16 cellular contexts compared by ENCODE assay signal in genomic region chr16:9114842-9115241, GRCh38. TPM values are rescaled to one million over a fixed set of nuclear protein-coding genes. Genes with fewer than 3 reads are reported as not detected.
DNase-seq lines count a peak whose midpoint lies in the region; FAIRE-seq and TF ChIP-seq lines count a peak whose summit lies in the region.
"Had no signal": no experiment of that assay in that cellular context is flagged by ENCODE, and none has a peak within 500 bp of the region (broad histone marks: within the 10 kb centered on the region; RNA-seq: fewer than 3 reads in every experiment).

No MANE protein-coding gene starts in this region.

- H3K4me2 ChIP-seq in PC-9 (peak overlapping the region; percentile 73), mammary epithelial cell (ENCODE audit: insufficient read depth, low read depth, low read length) (no peak overlapping the region)

- H3K9ac ChIP-seq in mammary epithelial cell (ENCODE audit: insufficient read depth, low read length) = no peak overlapping the region

- H3K27ac Mint-ChIP-seq in CD8-positive, alpha-beta memory T cell = peak overlapping the region; percentile 47 to 88 (median 80)
- H3K27ac Mint-ChIP-seq in mesothelial cell of epicardium = peak overlapping the region; percentile 62

- no peaks in the 10 kb centered on the region for H3K9me3 ChIP-seq in CD8-positive, alpha-beta memory T cell (ENCODE audit: low read length)
- no peaks in the 10 kb centered on the region for H3K9me3 ChIP-seq in PC-9 (ENCODE audit: insufficient read depth, low read depth)
- no peaks in the 10 kb centered on the region for H3K9me3 ChIP-seq in mammary epithelial cell (replicated peaks; ENCODE audit: insufficient read depth, low read length)
- H3K9me3 ChIP-seq: Peyer's patch had no signal

- no peaks in the 10 kb centered on the region for H3K9me2 ChIP-seq in PC-9 (ENCODE audit: insufficient read depth)

- H3K27ac ChIP-seq in CD8-positive, alpha-beta memory T cell (ENCODE audit: low read depth, low read length) = no peak overlapping the region
- H3K27ac ChIP-seq in PC-9 = peak overlapping the region; percentile 89
- peak overlapping the region; percentile 40 for H3K27ac ChIP-seq in mammary epithelial cell (ENCODE audit: insufficient read depth, low read depth, low read length)
- H3K27ac ChIP-seq: cardiac muscle cell, Peyer's patch had no signal

- POLR2A ChIA-PET in CD8-positive, alpha-beta memory T cell (lab: Charles Lee) = no interaction called here
- POLR2A ChIA-PET in PC-9 (lab: Charles Lee; ENCODE audit: unreplicated experiment) = no interaction called here

- in situ Hi-C loops in mammary epithelial cell (cut with MboI; ENCODE audit: low sequenced_read_pairs in 2 of 2) = no loop called here

- no peaks in the 10 kb centered on the region for H3K9me3 Mint-ChIP-seq in CD8-positive, alpha-beta memory T cell
- no peaks in the 10 kb centered on the region for H3K9me3 Mint-ChIP-seq in mesothelial cell of epicardium
- H3K9me3 Mint-ChIP-seq: activated CD4-positive, alpha-beta T cell treated with anti-CD3 and anti-CD28 coated beads, Interleukin-2, amount 10 ng/mL, durations not matched to agents 24 days and 14 days; T-helper 1 cell treated with Interleukin-12 subunit alpha and Interleukin-12 subunit beta and Interleukin-4 antibody, amounts not matched to agents 30 μg/mL and 1 μg/mL, for 36 hours had no signal

- peaks cover 86 to 100% (median 98%) of the 10 kb centered on the region in 3 donors for H3K4me1 Mint-ChIP-seq in CD8-positive, alpha-beta memory T cell
- H3K4me1 Mint-ChIP-seq in mesothelial cell of epicardium = peaks cover 57% of the 10 kb centered on the region

- H2AFZ ChIP-seq in PC-9 (no peak overlapping the region), mammary epithelial cell (ENCODE audit: low read depth, low read length) (no peak overlapping the region)

- H3K4me3 ChIP-seq in CD8-positive, alpha-beta memory T cell (ENCODE audit: low read length) = no peak overlapping the region
- H3K4me3 ChIP-seq in PC-9 (no peak overlapping the region), mammary epithelial cell (replicated peaks in 1 of 3; ENCODE audit: insufficient read depth in 1 of 3, low read depth in 2 of 3, low read length in 3 of 3) (no peak overlapping the region)
- H3K4me3 ChIP-seq: cardiac muscle cell, Peyer's patch had no signal

- peaks cover 32% of the 10 kb centered on the region for H4K20me1 ChIP-seq in PC-9 (ENCODE audit: insufficient read depth)
- H4K20me1 ChIP-seq in mammary epithelial cell (ENCODE audit: insufficient read depth, low read length) = peaks cover 30% of the 10 kb centered on the region

- FAIRE-seq in GM12891 (lab: Jason Lieb, UNC) = no peak
- FAIRE-seq: G401.6 had no signal

- H3K36me3 Mint-ChIP-seq in CD8-positive, alpha-beta memory T cell = peaks cover 0 to 93% (median 27%) of the 10 kb centered on the region in 3 donors
- H3K36me3 Mint-ChIP-seq in mesothelial cell of epicardium = peaks cover 22% of the 10 kb centered on the region

- intact Hi-C loops in PC-9 (cut with micrococcal nuclease; ENCODE audit: unreplicated experiment) = loop anchor here (1.0 to 5.0 kb wide), 2 partner anchors 16 to 158 kb away; no protein-coding TSS in a partner anchor
- intact Hi-C loops in mammary epithelial cell (cut with micrococcal nuclease) = no loop called here

- WGBS in mammary epithelial cell (ENCODE audit: low coverage, missing lambda C conversion rate) = 81% methylated on average over 3 of the region's 3 CpGs

- dilution Hi-C loops in mammary epithelial cell (cut with HindIII; ENCODE audit: low sequenced_read_pairs) = no loop called here

- no TSS peak for BruUV-seq in PC-9 (replicated peaks; lab: Mats Ljungman, UMichigan)
- no TSS peak for BruUV-seq in mammary epithelial cell (replicated peaks; lab: Mats Ljungman, UMichigan)

- peaks cover 13% of the 10 kb centered on the region for H3K36me3 ChIP-seq in CD8-positive, alpha-beta memory T cell (ENCODE audit: insufficient read depth, low read length)
- H3K36me3 ChIP-seq in PC-9 (ENCODE audit: low read depth) (peaks cover 43% of the 10 kb centered on the region), mammary epithelial cell (ENCODE audit: insufficient read depth, low read length) (peaks cover 20% of the 10 kb centered on the region)

- CTCF ChIA-PET in CD8-positive, alpha-beta memory T cell (lab: Charles Lee) = interaction anchor here (1.8 kb wide), 1 partner anchor 25 kb away, joined by 4 read pairs; no protein-coding TSS in a partner anchor
- CTCF ChIA-PET in PC-9 (lab: Charles Lee) (no interaction called here), mammary epithelial cell (lab: Charles Lee; ENCODE audit: low non-redundant PET) (no interaction called here)

- TF ChIP-seq CTCF in PC-9 (conservative IDR thresholded peaks at IDR 0.05) = no peak
- TF ChIP-seq CTCF in mammary epithelial cell (conservative IDR thresholded peaks at IDR 0.05 in 1 of 2, IDR thresholded peaks at IDR 0.05 in 1 of 2; ENCODE audit: extremely low read depth in 1 of 2, insufficient read depth in 1 of 2, low read depth in 1 of 2, low read length in 2 of 2) = no peak
- no peak for TF ChIP-seq CTCF in mesothelial cell of epicardium (IDR thresholded peaks at IDR 0.05; ENCODE audit: unreplicated experiment)

- H3K4me3 Mint-ChIP-seq in CD8-positive, alpha-beta memory T cell = peak overlapping the region in 5 of 7 donors; percentile 4 to 54 (median 38)
- no peak overlapping the region for H3K4me3 Mint-ChIP-seq in mesothelial cell of epicardium
- H3K4me3 Mint-ChIP-seq: activated CD4-positive, alpha-beta T cell treated with anti-CD3 and anti-CD28 coated beads, Interleukin-2, amount 10 ng/mL, durations not matched to agents 24 days and 14 days; T-helper 1 cell treated with Interleukin-12 subunit alpha and Interleukin-12 subunit beta and Interleukin-4 antibody, amounts not matched to agents 30 μg/mL and 1 μg/mL, for 36 hours had no signal

- H3K27me3 Mint-ChIP-seq in CD8-positive, alpha-beta memory T cell = no peaks in the 10 kb centered on the region
- no peaks in the 10 kb centered on the region for H3K27me3 Mint-ChIP-seq in mesothelial cell of epicardium (ENCODE audit: low read depth)
- H3K27me3 Mint-ChIP-seq: activated CD4-positive, alpha-beta T cell treated with anti-CD3 and anti-CD28 coated beads, Interleukin-2, amount 10 ng/mL, durations not matched to agents 24 days and 14 days had no signal

- no peak for TF ChIP-seq POLR2A in GM12891 (IDR thresholded peaks at IDR 0.05; ENCODE audit: low read depth, low read length)

- no peaks in the 10 kb centered on the region for H3K27me3 ChIP-seq in CD8-positive, alpha-beta memory T cell (ENCODE audit: insufficient read depth, low read length, poor library complexity, severe bottlenecking)
- H3K27me3 ChIP-seq in PC-9 (ENCODE audit: insufficient read depth, low read depth) (no peaks in the 10 kb centered on the region), mammary epithelial cell (ENCODE audit: insufficient read depth, low read length) (no peaks in the 10 kb centered on the region)
- H3K27me3 ChIP-seq: cardiac muscle cell, Peyer's patch had no signal

- peaks cover 53% of the 10 kb centered on the region for H3K4me1 ChIP-seq in CD8-positive, alpha-beta memory T cell (ENCODE audit: insufficient read depth, low read length)
- H3K4me1 ChIP-seq in PC-9 (replicated peaks; ENCODE audit: insufficient read depth) (peaks cover 70% of the 10 kb centered on the region), mammary epithelial cell (ENCODE audit: insufficient read depth, low read length) (peaks cover 40% of the 10 kb centered on the region)

- no peak for DNase-seq in CD8-positive, alpha-beta memory T cell
- DNase-seq in PC-9 = no peak
- no peak for DNase-seq in mammary epithelial cell
- DNase-seq in mesothelial cell of epicardium (ENCODE audit: low spot score in 2 of 2, unreplicated experiment in 2 of 2) = no peak
- no peak for DNase-seq in GM12891 (ENCODE audit: insufficient read length, low spot score)
- no peak for DNase-seq in T-helper 1 cell
- no peak for DNase-seq in SW480 (ENCODE audit: low spot score)
- DNase-seq in amygdala (lab: John Stamatoyannopoulos, UW) = no peak
- DNase-seq: activated CD4-positive, alpha-beta T cell treated with anti-CD3 and anti-CD28 coated beads, Interleukin-2, amount 10 ng/mL, durations not matched to agents 24 days and 14 days; head of caudate nucleus; NCI-H187 treated with DMSO at 0.1 percent for 48 hours; NCI-H510A; Peyer's patch had no signal

- peaks cover 98% of the 10 kb centered on the region for H3K79me2 ChIP-seq in PC-9 (ENCODE audit: low read depth)
- H3K79me2 ChIP-seq in mammary epithelial cell (ENCODE audit: insufficient read depth, low read length) = peaks cover 99% of the 10 kb centered on the region

- H3F3A ChIP-seq in PC-9 (ENCODE audit: insufficient read depth, low read depth) = peaks cover 72% of the 10 kb centered on the region

TF ChIP-seq in GM12891, 5 proteins besides CTCF, POLR2A, EP300 and RAD21:
- TF ChIP-seq SPI1 (IDR thresholded peaks at IDR 0.05; ENCODE audit: low read depth, low read length) = no peak
- TF ChIP-seq TAF1 (IDR thresholded peaks at IDR 0.05; ENCODE audit: low read depth, low read length) = no peak
- no peak for TF ChIP-seq POU2F2 (IDR thresholded peaks at IDR 0.05; ENCODE audit: low read depth, low read length)
- TF ChIP-seq POLR2AphosphoS5 (IDR thresholded peaks at IDR 0.05; ENCODE audit: low read depth, low read length) = no peak; the same call in 1 of the 2 replicates
- no peak for TF ChIP-seq PAX5 (IDR thresholded peaks at IDR 0.05; ENCODE audit: insufficient read depth, low read length, severe bottlenecking)

RNA-seq across cellular contexts. Expression of gene HAPSTR1, which starts 23.4 kb away (rescaled TPM):
- total RNA-seq in CD8-positive, alpha-beta memory T cell = 10 to 100 TPM; 60.4 to 61.2 TPM
- polyA plus RNA-seq in CD8-positive, alpha-beta memory T cell = 21.3 TPM
- total RNA-seq in PC-9 (2021) (61.1 and 82.8 TPM in 2 replicates), mammary epithelial cell (100 to 1,000 TPM in 1 of 2 donors, 10 to 100 TPM in 1; 92.6 to 124 TPM), mesothelial cell of epicardium (76.7 to 80.6 TPM (median 78.9 TPM) in 3 replicates)
- polyA plus RNA-seq in mammary epithelial cell = 21.6 TPM
- 84.4 TPM for polyA minus RNA-seq in mammary epithelial cell
- polyA plus RNA-seq in GM12891 (2012; ENCODE audit: low read depth, missing spikeins) = 14.5 TPM
